8 cellular contexts compared by ENCODE assay signal in genomic region chr5:52727568-52727967, GRCh38.
DNase-seq lines count a peak whose midpoint lies in the region; ATAC-seq, FAIRE-seq and TF ChIP-seq lines count a peak whose summit lies in the region.

No MANE protein-coding gene starts in this region.

- no peaks in the 10 kb centered on the region for H3K27me3 ChIP-seq in bronchial epithelial cell (ENCODE audit: control insufficient read depth, insufficient read depth, low read length)
- no peaks in the 10 kb centered on the region for H3K27me3 ChIP-seq in left lung
- H3K27me3 ChIP-seq in tibial artery: no peaks in the 10 kb centered on the region
- H3K27me3 ChIP-seq in suprapubic skin: no peaks in the 10 kb centered on the region

- H3K36me3 Mint-ChIP-seq in stimulated activated naive B cell treated with anti-CD40 and anti-IgM and Interleukin-4, amounts not matched to agents 10 μg/mL and 1 μg/mL and 100 μg/mL, for 72 hours: no peaks in the 10 kb centered on the region

- TF ChIP-seq POLR2A in suprapubic skin (IDR thresholded peaks at IDR 0.05): no peak

- peaks cover 31% of the 10 kb centered on the region for H3K9me3 ChIP-seq in KOPT-K1 (ENCODE audit: insufficient read depth, low read length, poor library complexity, severe bottlenecking)
- H3K9me3 ChIP-seq in left lung: no peaks in the 10 kb centered on the region
- H3K9me3 ChIP-seq in tibial artery: no peaks in the 10 kb centered on the region
- H3K9me3 ChIP-seq in suprapubic skin: no peaks in the 10 kb centered on the region

- TF ChIP-seq EP300 in suprapubic skin (IDR thresholded peaks at IDR 0.05): no peak

- H3K27ac ChIP-seq in KOPT-K1 (ENCODE audit: low read depth, low read length, poor library complexity, severe bottlenecking) (peak overlapping the region; percentile 96), left lung (peak overlapping the region; percentile 31 to 34), tibial artery (peak overlapping the region; percentile 10 to 45), suprapubic skin (no peak overlapping the region)

- H3K4me1 Mint-ChIP-seq in stimulated activated naive B cell treated with anti-CD40 and anti-IgM and Interleukin-4, amounts not matched to agents 10 μg/mL and 1 μg/mL and 100 μg/mL, for 72 hours: no peaks in the 10 kb centered on the region

- no peak for FAIRE-seq in bronchial epithelial cell (lab: Jason Lieb, UNC)

- intact Hi-C loops in left lung (cut with DNase I) (no loop called here), tibial artery (cut with DNase I; ENCODE audit: low total_unique reads) (no loop called here)

- peaks cover 3 to 5% of the 10 kb centered on the region in 2 donors for H3K9me3 Mint-ChIP-seq in stimulated activated naive B cell treated with anti-CD40 and anti-IgM and Interleukin-4, amounts not matched to agents 10 μg/mL and 1 μg/mL and 100 μg/mL, for 72 hours

- H3K4me3 ChIP-seq in bronchial epithelial cell (ENCODE audit: low read depth, low read length): no peak overlapping the region
- no peak overlapping the region for H3K4me3 ChIP-seq in left lung
- no peak overlapping the region for H3K4me3 ChIP-seq in tibial artery
- no peak overlapping the region for H3K4me3 ChIP-seq in suprapubic skin

- ATAC-seq in left lung: peak; percentile 69
- ATAC-seq in stimulated activated naive B cell treated with anti-CD40 and anti-IgM and Interleukin-4, amounts not matched to agents 10 μg/mL and 1 μg/mL and 100 μg/mL, for 72 hours (replicated peaks): no peak

- DNase-seq in bronchial epithelial cell (ENCODE audit: low read depth) (peak; percentile 96), left lung (peak in 1 of 2 donors; percentile 40), tibial artery (peak in 1 of 2 donors; percentile 23), NCI-H187 treated with DMSO at 0.1 percent for 48 hours (lab: John Stamatoyannopoulos, UW) (no peak), hypothalamus (lab: John Stamatoyannopoulos, UW) (no peak), suprapubic skin (ENCODE audit: low spot score in 2 of 2) (no peak)
- DNase-seq in stimulated activated naive B cell treated with anti-CD40 and anti-IgM and Interleukin-4, amounts not matched to agents 10 μg/mL and 1 μg/mL and 100 μg/mL, for 72 hours: no peak

- no peak overlapping the region for H3K27ac Mint-ChIP-seq in stimulated activated naive B cell treated with anti-CD40 and anti-IgM and Interleukin-4, amounts not matched to agents 10 μg/mL and 1 μg/mL and 100 μg/mL, for 72 hours

- H3K4me1 ChIP-seq in left lung (peaks cover 20 to 30% of the 10 kb centered on the region in 2 donors), tibial artery (peaks cover 0 to 35% (median 7%) of the 10 kb centered on the region in 4 donors), suprapubic skin (peaks cover 16% of the 10 kb centered on the region)

- H3K36me3 ChIP-seq in KOPT-K1 (ENCODE audit: insufficient read depth, low read length): no peaks in the 10 kb centered on the region
- H3K36me3 ChIP-seq in bronchial epithelial cell (ENCODE audit: control insufficient read depth, insufficient read depth, low read length): no peaks in the 10 kb centered on the region
- H3K36me3 ChIP-seq in left lung: no peaks in the 10 kb centered on the region
- H3K36me3 ChIP-seq in tibial artery: no peaks in the 10 kb centered on the region
- H3K36me3 ChIP-seq in suprapubic skin: no peaks in the 10 kb centered on the region

- peaks cover 0 to 10% of the 10 kb centered on the region in 2 donors for H3K27me3 Mint-ChIP-seq in stimulated activated naive B cell treated with anti-CD40 and anti-IgM and Interleukin-4, amounts not matched to agents 10 μg/mL and 1 μg/mL and 100 μg/mL, for 72 hours

- 19% methylated on average over 6 of the region's 6 CpGs for WGBS in suprapubic skin

- H3K4me3 Mint-ChIP-seq in stimulated activated naive B cell treated with anti-CD40 and anti-IgM and Interleukin-4, amounts not matched to agents 10 μg/mL and 1 μg/mL and 100 μg/mL, for 72 hours: no peak overlapping the region

- no peak for TF ChIP-seq CTCF in bronchial epithelial cell (IDR thresholded peaks at IDR 0.05; ENCODE audit: insufficient read depth, low read length, severe bottlenecking)
- no peak for TF ChIP-seq CTCF in left lung (IDR thresholded peaks at IDR 0.05)
- TF ChIP-seq CTCF in tibial artery (IDR thresholded peaks at IDR 0.05): no peak
- no peak for TF ChIP-seq CTCF in suprapubic skin (IDR thresholded peaks at IDR 0.05)
